1 cellular context compared by ENCODE assay signal in genomic region chr2:207219716-207220414, GRCh38.
TF ChIP-seq lines count a peak whose summit lies in the region.

No MANE protein-coding gene starts in this region.

TF ChIP-seq in GM23338, 12 proteins besides CTCF, POLR2A, EP300 and RAD21 (continued from another document):
- TF ChIP-seq ZNF462 (CRISPR knock-in tag; IDR thresholded peaks at IDR 0.05): no peak
- TF ChIP-seq CREB1 (CRISPR knock-in tag; IDR thresholded peaks at IDR 0.05; ENCODE audit: low read depth): no peak
- no peak for TF ChIP-seq EZH2 (IDR thresholded peaks at IDR 0.05; ENCODE audit: low read depth, unreplicated experiment)
- TF ChIP-seq STAT1 (IDR thresholded peaks at IDR 0.05; ENCODE audit: unreplicated experiment): no peak
- TF ChIP-seq JUNB (IDR thresholded peaks at IDR 0.05; ENCODE audit: unreplicated experiment): no peak
- no peak for TF ChIP-seq REST (IDR thresholded peaks at IDR 0.05; ENCODE audit: unreplicated experiment)
- TF ChIP-seq EZH2phosphoT487 (IDR thresholded peaks at IDR 0.05; ENCODE audit: unreplicated experiment): no peak
